ENCODE assay signal across 35 cellular contexts in the genomic region with DNA sequence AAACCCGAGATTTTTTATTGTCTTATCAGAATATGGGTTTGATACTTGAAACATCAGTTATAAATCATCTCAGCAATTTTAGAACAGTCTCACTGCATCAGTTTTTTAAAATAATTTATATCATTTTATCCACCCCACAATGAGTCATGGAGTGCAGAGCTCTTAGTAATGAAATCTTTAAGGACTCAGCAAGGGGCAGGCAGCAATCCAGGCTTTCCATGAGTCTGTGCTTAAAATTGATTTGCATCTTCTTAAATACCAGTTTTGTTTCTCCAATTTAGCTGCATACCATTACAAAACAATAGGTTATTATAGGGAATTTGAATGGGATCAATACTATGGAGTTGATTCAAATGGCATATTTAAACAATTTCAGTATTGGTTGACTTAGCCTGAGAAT.
"Had no signal": no experiment of that assay in that cellular context is flagged by ENCODE, and none has a peak within 500 bp of the region (broad histone marks: within the 10 kb centered on the region; RNA-seq: fewer than 3 reads in every experiment).

No MANE protein-coding gene starts in this region.

- H3K4me3 ChIP-seq: ascending aorta, cardiac muscle cell, coronary artery, dorsolateral prefrontal cortex, gastrocnemius medialis, pancreas, prostate gland, thyroid gland, upper lobe of left lung had no signal

- H3K36me3 ChIP-seq: ascending aorta, cardiac muscle cell, gastrocnemius medialis, pancreas, prostate gland, thyroid gland, upper lobe of left lung had no signal

- ATAC-seq: activated CD4-positive, CD25-positive, alpha-beta regulatory T cell treated with anti-CD3 and anti-CD28 coated beads, Interleukin-2, amount 50 U/mL, for 24 hours; gastrocnemius medialis; left cardiac atrium; left ventricle myocardium superior; naive thymus-derived CD8-positive, alpha-beta T cell; pancreas; sciatic nerve; stimulated activated memory B cell treated with anti-CD40 and anti-IgM and Interleukin-4, amounts not matched to agents 10 μg/mL and 1 μg/mL and 100 μg/mL, for 72 hours; stimulated activated naive CD8-positive, alpha-beta T cell treated with anti-CD3 and anti-CD28 coated beads, Interleukin-15, amount 100 ng/mL, for 72 hours had no signal

- FAIRE-seq: pancreas, small intestine, TTC549 had no signal

- H3K4me1 ChIP-seq: ascending aorta, gastrocnemius medialis, pancreas, prostate gland, thyroid gland, upper lobe of left lung had no signal

- H3K27me3 ChIP-seq: ascending aorta, cardiac muscle cell, dorsolateral prefrontal cortex, gastrocnemius medialis, pancreas, thyroid gland, upper lobe of left lung had no signal

- H3K9me3 ChIP-seq: ascending aorta, gastrocnemius medialis, pancreas, prostate gland, thyroid gland, upper lobe of left lung had no signal

- DNase-seq: activated CD4-positive, alpha-beta memory T cell treated with anti-CD3 and anti-CD28 coated beads for 36 hours; activated CD4-positive, alpha-beta T cell treated with anti-CD3 and anti-CD28 coated beads for 48 hours; activated CD8-positive, alpha-beta memory T cell treated with anti-CD3 and anti-CD28 coated beads, Interleukin-2, amount 50 U/mL, for 4 hours; activated effector memory CD4-positive, alpha-beta T cell treated with anti-CD3 and anti-CD28 coated beads, Interleukin-2, amount 50 U/mL, for 16 hours; activated naive CD4-positive, alpha-beta T cell treated with anti-CD3 and anti-CD28 coated beads for 36 hours; activated naive CD8-positive, alpha-beta T cell treated with anti-CD3 and anti-CD28 coated beads, Interleukin-2, amount 10 ng/mL, durations not matched to agents 7 days and 5 days; activated T-cell treated with anti-CD3 and anti-CD28 coated beads, Interleukin-2, amount 50 U/mL, for 1 hour; cerebellar nuclear complex; dorsolateral prefrontal cortex; effector memory CD4-positive, alpha-beta T cell; gastrocnemius medialis; glutamatergic neuron; islet precursor cell; left cardiac atrium; left ventricle myocardium superior; naive thymus-derived CD8-positive, alpha-beta T cell; nucleus accumbens; pancreas; retina; small intestine; stimulated activated CD4-positive, alpha-beta T cell treated with anti-CD3 and anti-CD28 coated beads, Interleukin-4, amount 100 ng/mL, for 24 hours; stimulated activated naive CD8-positive, alpha-beta T cell treated with anti-CD3 and anti-CD28 coated beads, Interleukin-15, amount 100 ng/mL, for 72 hours; SW 1271; T-helper 9 cell; thyroid gland; upper lobe of left lung had no signal

- H3K27ac ChIP-seq: ascending aorta, cardiac muscle cell, coronary artery, dorsolateral prefrontal cortex, gastrocnemius medialis, pancreas, prostate gland, thyroid gland, upper lobe of left lung, VCaP had no signal
